1 cellular context compared by ENCODE assay signal in genomic region chr4:39975488-39976089, GRCh38.
TF ChIP-seq lines count a peak whose summit lies in the region.

No MANE protein-coding gene starts in this region.

TF ChIP-seq in H1, 55 proteins besides CTCF, POLR2A, EP300 and RAD21 (continued from another document):
- TF ChIP-seq CHD7 (IDR thresholded peaks at IDR 0.05; ENCODE audit: insufficient replicate concordance, low read length) = no peak
- no peak for TF ChIP-seq FOSL1 (IDR thresholded peaks at IDR 0.05; ENCODE audit: insufficient read depth, low read depth, low read length)
- TF ChIP-seq KDM1A (IDR thresholded peaks at IDR 0.05; ENCODE audit: borderline replicate concordance, low read length) = no peak
- no peak for TF ChIP-seq RXRA (IDR thresholded peaks at IDR 0.05; ENCODE audit: insufficient read depth, low read depth, low read length)
- TF ChIP-seq YY1 (IDR thresholded peaks at IDR 0.05; ENCODE audit: low read depth, low read length) = no peak
- no peak for TF ChIP-seq CHD2 (IDR thresholded peaks at IDR 0.05; ENCODE audit: low read length)
